Comparison of ENCODE assay signal across 2 cellular contexts in the genomic region with DNA sequence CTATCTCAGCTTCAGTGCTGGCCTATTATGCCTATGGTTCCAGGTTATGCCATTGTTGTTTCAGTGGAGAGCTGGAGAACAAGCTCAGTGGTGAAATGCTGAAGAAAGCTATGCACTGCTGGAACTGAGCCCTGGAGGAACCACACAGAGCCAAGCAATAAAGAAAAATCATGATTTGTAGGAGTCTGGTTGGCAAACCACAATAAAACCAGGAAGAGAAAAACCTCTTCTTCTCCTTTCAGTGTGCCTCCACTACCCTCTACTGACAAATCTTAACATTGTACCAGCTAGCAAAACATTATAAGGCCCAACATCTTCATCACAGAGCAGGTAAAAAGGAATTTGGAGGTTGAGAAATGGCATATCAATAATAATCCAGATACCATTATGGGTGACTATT.
TF ChIP-seq lines count a peak whose summit lies in the region.

No MANE protein-coding gene starts in this region.

TF ChIP-seq in IMR-90, 13 proteins besides CTCF, POLR2A, EP300 and RAD21:
- TF ChIP-seq, protein P1, sequence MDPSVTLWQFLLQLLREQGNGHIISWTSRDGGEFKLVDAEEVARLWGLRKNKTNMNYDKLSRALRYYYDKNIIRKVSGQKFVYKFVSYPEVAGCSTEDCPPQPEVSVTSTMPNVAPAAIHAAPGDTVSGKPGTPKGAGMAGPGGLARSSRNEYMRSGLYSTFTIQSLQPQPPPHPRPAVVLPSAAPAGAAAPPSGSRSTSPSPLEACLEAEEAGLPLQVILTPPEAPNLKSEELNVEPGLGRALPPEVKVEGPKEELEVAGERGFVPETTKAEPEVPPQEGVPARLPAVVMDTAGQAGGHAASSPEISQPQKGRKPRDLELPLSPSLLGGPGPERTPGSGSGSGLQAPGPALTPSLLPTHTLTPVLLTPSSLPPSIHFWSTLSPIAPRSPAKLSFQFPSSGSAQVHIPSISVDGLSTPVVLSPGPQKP (IDR thresholded peaks at IDR 0.05; ENCODE audit: borderline replicate concordance, low read depth, low read length): no peak
- no peak for TF ChIP-seq RCOR1 (IDR thresholded peaks at IDR 0.05; ENCODE audit: insufficient replicate concordance, low read length)
- no peak for TF ChIP-seq RFX5 (IDR thresholded peaks at IDR 0.05; ENCODE audit: low read depth, low read length)
- TF ChIP-seq SMC3 (IDR thresholded peaks at IDR 0.05; ENCODE audit: low read depth, low read length): peak; percentile 70

TF ChIP-seq in GM12878, 131 proteins besides CTCF, POLR2A, EP300 and RAD21:
- no peak for TF ChIP-seq ESRRA (IDR thresholded peaks at IDR 0.05; ENCODE audit: low read length)
- TF ChIP-seq SMC3 (IDR thresholded peaks at IDR 0.05; ENCODE audit: borderline replicate concordance, low read length): peak; percentile 30; the same call in 1 of the 2 replicates
- TF ChIP-seq HDAC6 (IDR thresholded peaks at IDR 0.05; ENCODE audit: unreplicated experiment): no peak
- TF ChIP-seq ZZZ3 (IDR thresholded peaks at IDR 0.05; ENCODE audit: control insufficient read depth, insufficient read length, low read depth): no peak
- TF ChIP-seq SUZ12 (IDR thresholded peaks at IDR 0.05; ENCODE audit: unreplicated experiment): no peak
- TF ChIP-seq POLR2AphosphoS5 (IDR thresholded peaks at IDR 0.05; ENCODE audit: low read length): no peak
TF ChIP-seq in GM12878: peak in this region for 1.
